8 cellular contexts compared by ENCODE assay signal in genomic region chr7:28180364-28181147, GRCh38. TPM values are rescaled to one million over a fixed set of nuclear protein-coding genes. Genes with fewer than 3 reads are reported as not detected.
DNase-seq lines count a peak whose midpoint lies in the region; FAIRE-seq and TF ChIP-seq lines count a peak whose summit lies in the region.

JAZF1 (minus strand) TSS chr7:28180795.

- peaks cover 18% of the 10 kb centered on the region for H3K79me2 ChIP-seq in endothelial cell of umbilical vein (ENCODE audit: control insufficient read depth, insufficient read depth, low read length)

- H3K4me3 ChIP-seq in endothelial cell of umbilical vein (replicated peaks in 1 of 3; ENCODE audit: insufficient read depth in 1 of 3, low read depth in 1 of 3, low read length in 3 of 3), result peak within 1 kb of the TSS; percentile 29 to 97 (median 55)

- TF ChIP-seq CTCF in endothelial cell of umbilical vein (IDR thresholded peaks at IDR 0.05; ENCODE audit: extremely low read depth in 1 of 2, insufficient read depth in 1 of 2, low read depth in 1 of 2, low read length in 2 of 2), result no peak

- no peaks in the 10 kb centered on the region for H3K36me3 ChIP-seq in endothelial cell of umbilical vein (ENCODE audit: control insufficient read depth in 2 of 2, extremely low read depth in 1 of 2, insufficient read depth in 2 of 2, low read length in 2 of 2)

- H3K9me1 ChIP-seq in endothelial cell of umbilical vein (replicated peaks; ENCODE audit: control insufficient read depth, extremely low read depth, insufficient read depth, low read length), result no peaks in the 10 kb centered on the region

- dilution Hi-C loops in endothelial cell of umbilical vein (cut with MboI; ENCODE audit: extremely low pct_ligation_motif_present, low sequenced_read_pairs), result no loop called here

- peak; percentile 71 for DNase-seq in NK-92 treated with Interleukin-12 subunit alpha and Interleukin-12 subunit beta, amount 100 ng/mL, for 24 hours (lab: John Stamatoyannopoulos, UW)
- no peak for DNase-seq in NK-92 (lab: John Stamatoyannopoulos, UW; ENCODE audit: unreplicated experiment)
- peak; percentile 85 for DNase-seq in NCI-H748 (lab: John Stamatoyannopoulos, UW; ENCODE audit: unreplicated experiment)
- DNase-seq in activated T-cell treated with anti-CD3 and anti-CD28 coated beads for 1 hour (ENCODE audit: low read depth), result peak; percentile 35
- peak; percentile 33 for DNase-seq in endothelial cell of umbilical vein (ENCODE audit: low read depth, low spot score)
- DNase-seq in mesenteric fat pad (ENCODE audit: low spot score), result peak; percentile 90
- peak; percentile 8 to 32 for DNase-seq in stimulated activated CD8-positive, alpha-beta memory T cell treated with anti-CD3 and anti-CD28 coated beads, Interleukin-15, amount 100 ng/mL, for 48 hours (ENCODE audit: low read depth in 2 of 2)
- no peak for DNase-seq in KG1 (lab: John Stamatoyannopoulos, UW)

- POLR2A ChIA-PET in endothelial cell of umbilical vein (lab: Charles Lee), result no interaction called here

- no peak within 1 kb of the TSS for H3K9ac ChIP-seq in endothelial cell of umbilical vein (replicated peaks; ENCODE audit: extremely low read depth, insufficient read depth, low read length)

- intact Hi-C loops in endothelial cell of umbilical vein (cut with micrococcal nuclease), result loop anchor here (2.0 kb wide), 3 partner anchors 26 to 84 kb away; no protein-coding TSS in a partner anchor

- peak; percentile 31 for FAIRE-seq in endothelial cell of umbilical vein (lab: Jason Lieb, UNC)

- H3K27me3 ChIP-seq in endothelial cell of umbilical vein (ENCODE audit: control insufficient read depth in 2 of 2, insufficient read depth in 2 of 2, low read length in 2 of 2), result no peaks in the 10 kb centered on the region

- TF ChIP-seq POLR2A in endothelial cell of umbilical vein (IDR thresholded peaks at IDR 0.05; ENCODE audit: low read depth, low read length), result no peak

- peak within 1 kb of the TSS; percentile 74 for H3K4me2 ChIP-seq in endothelial cell of umbilical vein (ENCODE audit: insufficient read depth, low read length)

- no peaks in the 10 kb centered on the region for H4K20me1 ChIP-seq in endothelial cell of umbilical vein (replicated peaks; ENCODE audit: control insufficient read depth, extremely low read depth, insufficient read depth, low read length)

- CTCF ChIA-PET in endothelial cell of umbilical vein (lab: Charles Lee), result no interaction called here

- peak within 1 kb of the TSS; percentile 95 for H2AFZ ChIP-seq in endothelial cell of umbilical vein (ENCODE audit: low read depth, low read length)

- H3K27ac ChIP-seq in endothelial cell of umbilical vein (ENCODE audit: insufficient read depth, low read depth, low read length), result no peak within 1 kb of the TSS

- no peaks in the 10 kb centered on the region for H3K9me3 ChIP-seq in endothelial cell of umbilical vein (replicated peaks; ENCODE audit: control insufficient read depth, insufficient read depth, low read length)

- peaks cover 12% of the 10 kb centered on the region for H3K4me1 ChIP-seq in endothelial cell of umbilical vein (ENCODE audit: control insufficient read depth, extremely low read depth, insufficient read depth, low read length)

- no TSS peak for BruUV-seq in endothelial cell of umbilical vein (replicated peaks; lab: Mats Ljungman, UMichigan)

TF ChIP-seq in endothelial cell of umbilical vein, 7 proteins besides CTCF, POLR2A, EP300 and RAD21:
- no peak for TF ChIP-seq FOS (IDR thresholded peaks at IDR 0.05; ENCODE audit: borderline replicate concordance, insufficient read depth, low read length)
- TF ChIP-seq MYC (IDR thresholded peaks at IDR 0.05; ENCODE audit: low read depth, low read length), result no peak
- TF ChIP-seq POLR2AphosphoS5 (IDR thresholded peaks at IDR 0.05; ENCODE audit: insufficient read depth, low read depth, low read length), result no peak

RNA-seq across cellular contexts. Expression of gene JAZF1, which starts in this region (rescaled TPM):
- total RNA-seq in endothelial cell of umbilical vein, result 14.9 and 16.9 TPM in 2 replicates
- polyA plus RNA-seq in endothelial cell of umbilical vein, result 2.0 and 2.5 TPM in 2 replicates
- polyA plus RNA-seq in endothelial cell of umbilical vein (2011; cell fraction: cytosol; rRNA removed), result 2.7 and 3.1 TPM in 2 replicates
- polyA plus RNA-seq in endothelial cell of umbilical vein (2011; cell fraction: nucleus; rRNA removed), result 2.8 and 3.2 TPM in 2 replicates
- 8.0 and 9.0 TPM in 2 replicates for polyA plus RNA-seq in endothelial cell of umbilical vein (2012)
- polyA minus RNA-seq in endothelial cell of umbilical vein, result 3.2 and 6.6 TPM in 2 replicates
- 1.1 TPM for polyA minus RNA-seq in endothelial cell of umbilical vein (2011; cell fraction: cytosol; rRNA and poly(A)+ RNA removed)
- polyA minus RNA-seq in endothelial cell of umbilical vein (2011; cell fraction: nucleus; rRNA and poly(A)+ RNA removed), result 7.0 and 7.5 TPM in 2 replicates
- 27.7 TPM for total RNA-seq in mesenteric fat pad

Comparison
In these comparisons a context has a peak if more than half of its experiments do, and no peak if none do; other contexts are left out.
1. DNase-seq: peak in NK-92 treated with Interleukin-12 subunit alpha and Interleukin-12 subunit beta, amount 100 ng/mL, for 24 hours (single experiment), NCI-H748 (single experiment), activated T-cell treated with anti-CD3 and anti-CD28 coated beads for 1 hour (single experiment), endothelial cell of umbilical vein (single experiment), mesenteric fat pad (single experiment) and stimulated activated CD8-positive, alpha-beta memory T cell treated with anti-CD3 and anti-CD28 coated beads, Interleukin-15, amount 100 ng/mL, for 48 hours (2 of 2); none in NK-92 (single experiment) and KG1 (single experiment).